12 cellular contexts compared by ENCODE assay signal in genomic region chr4:87078987-87079469, GRCh38.
DNase-seq lines count a peak whose midpoint lies in the region; ATAC-seq, FAIRE-seq and TF ChIP-seq lines count a peak whose summit lies in the region.
"Had no signal": no experiment of that assay in that cellular context is flagged by ENCODE, and none has a peak within 500 bp of the region (broad histone marks: within the 10 kb centered on the region; RNA-seq: fewer than 3 reads in every experiment).

No MANE protein-coding gene starts in this region.

- no peak overlapping the region for H3K4me3 Mint-ChIP-seq in astrocyte (ENCODE audit: unreplicated experiment)
- H3K4me3 Mint-ChIP-seq in CD4-positive, alpha-beta T cell = no peak overlapping the region
- H3K4me3 Mint-ChIP-seq: CD8-positive, alpha-beta T cell had no signal

- CTCF ChIA-PET in CD4-positive, alpha-beta T cell (lab: Charles Lee) = interaction anchor here (1.4 to 2.3 kb wide), 2 partner anchors 73 to 156 kb away, joined by 3 to 5 read pairs; no protein-coding TSS in a partner anchor

- POLR2A ChIA-PET in CD4-positive, alpha-beta T cell (lab: Charles Lee) = no interaction called here

- H3K9ac ChIP-seq in astrocyte (ENCODE audit: low read length) = peak overlapping the region; percentile 38
- H3K9ac ChIP-seq in parathyroid adenoma = no peak overlapping the region

- peak overlapping the region; percentile 17 for H3K27ac Mint-ChIP-seq in astrocyte (ENCODE audit: unreplicated experiment)
- no peak overlapping the region for H3K27ac Mint-ChIP-seq in CD4-positive, alpha-beta T cell
- H3K27ac Mint-ChIP-seq: CD8-positive, alpha-beta T cell had no signal

- peak; percentile 93 for FAIRE-seq in astrocyte (lab: Jason Lieb, UNC)
- FAIRE-seq: RCC 7860 had no signal

- no peaks in the 10 kb centered on the region for H3K27me3 Mint-ChIP-seq in astrocyte (ENCODE audit: low read depth, unreplicated experiment)
- no peaks in the 10 kb centered on the region for H3K27me3 Mint-ChIP-seq in CD4-positive, alpha-beta T cell

- H3K4me2 ChIP-seq in astrocyte (ENCODE audit: low read length) = peak overlapping the region; percentile 68
- no peak overlapping the region for H3K4me2 ChIP-seq in parathyroid adenoma (ENCODE audit: low read length)

- H3K36me3 Mint-ChIP-seq in astrocyte (ENCODE audit: low read depth, unreplicated experiment) = no peaks in the 10 kb centered on the region
- H3K36me3 Mint-ChIP-seq in CD4-positive, alpha-beta T cell (ENCODE audit: low read depth) = peaks cover 19% of the 10 kb centered on the region

- intact Hi-C loops in CD4-positive, alpha-beta T cell (cut with DNase I, micrococcal nuclease) = no loop called here

- H3K27me3 ChIP-seq in astrocyte (ENCODE audit: insufficient read depth, low read length) = no peaks in the 10 kb centered on the region
- H3K27me3 ChIP-seq in parathyroid adenoma (ENCODE audit: control insufficient read depth, insufficient read depth, low read length) = no peaks in the 10 kb centered on the region
- H3K27me3 ChIP-seq in CD4-positive, alpha-beta T cell (ENCODE audit: control insufficient read depth, insufficient read depth, low read length) = no peaks in the 10 kb centered on the region

- TF ChIP-seq CTCF in AG09309 (IDR thresholded peaks at IDR 0.05; ENCODE audit: control insufficient read depth, insufficient read depth, low read depth, low read length, missing control alignments) (no peak), astrocyte (IDR thresholded peaks at IDR 0.05; ENCODE audit: insufficient read depth, low read depth, low read length) (no peak), parathyroid adenoma (IDR thresholded peaks at IDR 0.05) (no peak)
- no peak for TF ChIP-seq CTCF in CD4-positive, alpha-beta T cell (IDR thresholded peaks at IDR 0.05)

- DNase-seq in AG09309 (ENCODE audit: low read depth) (peak; percentile 77), astrocyte (ENCODE audit: low read depth) (peak; percentile 61), globus pallidus (ENCODE audit: low spot score) (peak; percentile 67), mucosa of gallbladder (ENCODE audit: low spot score) (no peak), T-helper 2 cell (no peak), NCI-H2227 treated with DMSO at 0.1 percent for 48 hours (lab: John Stamatoyannopoulos, UW) (no peak)
- no peak for DNase-seq in CD4-positive, alpha-beta T cell
- DNase-seq: CD8-positive, alpha-beta T cell; MM.1S; stimulated activated CD4-positive, alpha-beta T cell treated with anti-CD3 and anti-CD28 coated beads, Interleukin-15, amount 100 ng/mL, for 24 hours had no signal

- H3K4me1 Mint-ChIP-seq in astrocyte (ENCODE audit: low read depth, unreplicated experiment) = peaks cover 32% of the 10 kb centered on the region
- H3K4me1 Mint-ChIP-seq in CD4-positive, alpha-beta T cell (ENCODE audit: low read depth) = peaks cover 79% of the 10 kb centered on the region

- no peaks in the 10 kb centered on the region for H3K9me3 Mint-ChIP-seq in astrocyte (ENCODE audit: unreplicated experiment)
- H3K9me3 Mint-ChIP-seq in CD4-positive, alpha-beta T cell = no peaks in the 10 kb centered on the region
- H3K9me3 Mint-ChIP-seq: CD8-positive, alpha-beta T cell had no signal

- no peak for ATAC-seq in CD4-positive, alpha-beta T cell (ENCODE audit: poor library complexity)
- ATAC-seq: CD8-positive, alpha-beta T cell had no signal

- H3K79me2 ChIP-seq in astrocyte (ENCODE audit: insufficient read depth, low read length) (peaks cover 12% of the 10 kb centered on the region), parathyroid adenoma (peaks cover 17% of the 10 kb centered on the region)

- H2AFZ ChIP-seq in astrocyte (ENCODE audit: low read depth, low read length) (no peak overlapping the region), parathyroid adenoma (no peak overlapping the region)

- H3K9me3 ChIP-seq in astrocyte (ENCODE audit: insufficient read depth, low read depth, low read length) (no peaks in the 10 kb centered on the region), parathyroid adenoma (ENCODE audit: control insufficient read depth, low read length) (no peaks in the 10 kb centered on the region)
- H3K9me3 ChIP-seq in CD4-positive, alpha-beta T cell (ENCODE audit: control insufficient read depth, low read length) = no peaks in the 10 kb centered on the region

- H3K4me3 ChIP-seq in AG09309 (ENCODE audit: control insufficient read depth, low read depth, low read length) = no peak overlapping the region
- no peak overlapping the region for H3K4me3 ChIP-seq in astrocyte (ENCODE audit: insufficient read depth, low read depth, low read length)
- no peak overlapping the region for H3K4me3 ChIP-seq in parathyroid adenoma (ENCODE audit: low read depth, low read length)

- no peaks in the 10 kb centered on the region for H3K36me3 ChIP-seq in astrocyte (ENCODE audit: insufficient read depth, low read length)
- H3K36me3 ChIP-seq in parathyroid adenoma (ENCODE audit: control insufficient read depth, insufficient read depth, low read length) = no peaks in the 10 kb centered on the region

- peak overlapping the region; percentile 40 for H3K27ac ChIP-seq in astrocyte (ENCODE audit: low read depth, low read length)
- H3K27ac ChIP-seq in parathyroid adenoma = peak overlapping the region; percentile 70
- H3K27ac ChIP-seq in CD4-positive, alpha-beta T cell (ENCODE audit: low read depth, low read length) = no peak overlapping the region

- peaks cover 15% of the 10 kb centered on the region for H4K20me1 ChIP-seq in astrocyte (ENCODE audit: insufficient read depth, low read length)

- H3K4me1 ChIP-seq in astrocyte (ENCODE audit: insufficient read depth, low read length) (peaks cover 7% of the 10 kb centered on the region), parathyroid adenoma (peaks cover 3% of the 10 kb centered on the region)

Comparison
In these comparisons a context has a peak if more than half of its experiments do, and no peak if none do; other contexts are left out.
1. DNase-seq: peak in AG09309 (single experiment), astrocyte (single experiment) and globus pallidus (single experiment); none in mucosa of gallbladder (single experiment), T-helper 2 cell (0 of 5), NCI-H2227 treated with DMSO at 0.1 percent for 48 hours (single experiment) and CD4-positive, alpha-beta T cell (0 of 10).